ENCODE assay signal across 8 cellular contexts in genomic region chr15:41417418-41417811, GRCh38. TPM values are rescaled to one million over a fixed set of nuclear protein-coding genes. Genes with fewer than 3 reads are reported as not detected.
DNase-seq lines count a peak whose midpoint lies in the region; ATAC-seq and TF ChIP-seq lines count a peak whose summit lies in the region.

No MANE protein-coding gene starts in this region.

- peak overlapping the region; percentile 92 to 98 (median 96) for H3K4me3 ChIP-seq in right lobe of liver

- no peaks in the 10 kb centered on the region for H3K9me3 Mint-ChIP-seq in central memory CD8-positive, alpha-beta T cell
- H3K9me3 Mint-ChIP-seq in stimulated activated naive CD8-positive, alpha-beta T cell treated with anti-CD3 and anti-CD28 coated beads, Interleukin-15, amount 100 ng/mL, for 72 hours, result no peaks in the 10 kb centered on the region

- H3K9me3 ChIP-seq in right lobe of liver, result no peaks in the 10 kb centered on the region

- no peak for TF ChIP-seq POLR2A in right lobe of liver (IDR thresholded peaks at IDR 0.05)

- no peaks in the 10 kb centered on the region for H3K27me3 ChIP-seq in right lobe of liver

- no peak for TF ChIP-seq CTCF in right lobe of liver (IDR thresholded peaks at IDR 0.05)

- no peaks in the 10 kb centered on the region for H3K36me3 ChIP-seq in right lobe of liver

- intact Hi-C loops in right lobe of liver (cut with DNase I), result no loop called here

- peaks cover 40% of the 10 kb centered on the region for H3K4me1 Mint-ChIP-seq in central memory CD8-positive, alpha-beta T cell
- peaks cover 41% of the 10 kb centered on the region for H3K4me1 Mint-ChIP-seq in stimulated activated naive CD8-positive, alpha-beta T cell treated with anti-CD3 and anti-CD28 coated beads, Interleukin-15, amount 100 ng/mL, for 72 hours

- peak; percentile 45 to 53 for ATAC-seq in activated CD4-positive, CD25-positive, alpha-beta regulatory T cell treated with anti-CD3 and anti-CD28 coated beads, Interleukin-2, amount 50 U/mL, for 24 hours
- ATAC-seq in HG02759 (IDR thresholded peaks at IDR 0.05; ENCODE audit: unreplicated experiment) (peak; percentile 46), right lobe of liver (peak; percentile 37 to 56 (median 51))
- peak; percentile 45 for ATAC-seq in central memory CD8-positive, alpha-beta T cell (replicated peaks; ENCODE audit: extremely low read depth, poor library complexity, severe bottlenecking)
- ATAC-seq in stimulated activated naive CD8-positive, alpha-beta T cell treated with anti-CD3 and anti-CD28 coated beads, Interleukin-15, amount 100 ng/mL, for 72 hours, result peak; percentile 61

- peaks cover 13% of the 10 kb centered on the region for H3K36me3 Mint-ChIP-seq in central memory CD8-positive, alpha-beta T cell (ENCODE audit: insufficient read depth)

- no peaks in the 10 kb centered on the region for H3K27me3 Mint-ChIP-seq in central memory CD8-positive, alpha-beta T cell
- no peaks in the 10 kb centered on the region for H3K27me3 Mint-ChIP-seq in stimulated activated naive CD8-positive, alpha-beta T cell treated with anti-CD3 and anti-CD28 coated beads, Interleukin-15, amount 100 ng/mL, for 72 hours

- H3K27ac Mint-ChIP-seq in central memory CD8-positive, alpha-beta T cell (ENCODE audit: low read depth), result peak overlapping the region; percentile 94
- H3K27ac Mint-ChIP-seq in stimulated activated naive CD8-positive, alpha-beta T cell treated with anti-CD3 and anti-CD28 coated beads, Interleukin-15, amount 100 ng/mL, for 72 hours, result peak overlapping the region; percentile 94 to 98

- H3K4me1 ChIP-seq in right lobe of liver, result peaks cover 0 to 15% (median 5%) of the 10 kb centered on the region in 4 donors

- peak overlapping the region; percentile 91 for H3K4me3 Mint-ChIP-seq in central memory CD8-positive, alpha-beta T cell
- peak overlapping the region; percentile 94 to 98 for H3K4me3 Mint-ChIP-seq in stimulated activated naive CD8-positive, alpha-beta T cell treated with anti-CD3 and anti-CD28 coated beads, Interleukin-15, amount 100 ng/mL, for 72 hours

- no peak for DNase-seq in activated CD4-positive, CD25-positive, alpha-beta regulatory T cell (lab: John Stamatoyannopoulos, UW)
- DNase-seq in OCI-M1 (lab: John Stamatoyannopoulos, UW) (peak; percentile 69), right lobe of liver (peak; percentile 48 to 66 (median 57)), inferior parietal cortex (ENCODE audit: extremely low spot score) (no peak)
- DNase-seq in central memory CD8-positive, alpha-beta T cell (ENCODE audit: low spot score in 2 of 2), result no peak
- DNase-seq in stimulated activated naive CD8-positive, alpha-beta T cell treated with anti-CD3 and anti-CD28 coated beads, Interleukin-15, amount 100 ng/mL, for 72 hours, result no peak

- peak overlapping the region; percentile 2 to 74 (median 47) for H3K27ac ChIP-seq in right lobe of liver

- WGBS in right lobe of liver (ENCODE audit: insufficient coverage, low coverage, low lambda C conversion rate, missing lambda C conversion rate), result 0% methylated on average over 19 of the region's 32 CpGs

RNA-seq across cellular contexts. Expression of gene RTF1, which starts 0.5 kb away (rescaled TPM):
- 10 to 100 TPM; 10.5 to 21.5 (median 14.2) TPM for total RNA-seq in right lobe of liver

RNA-seq across cellular contexts. Expression of gene NDUFAF1, which starts 15.1 kb away (rescaled TPM):
- total RNA-seq in right lobe of liver, result 10 to 100 TPM; 19.3 to 26.0 (median 22.1) TPM

Comparison
In these comparisons a context has a peak if more than half of its experiments do, and no peak if none do; other contexts are left out.
1. DNase-seq: peak in OCI-M1 (single experiment) and right lobe of liver (3 of 3); none in activated CD4-positive, CD25-positive, alpha-beta regulatory T cell (0 of 4), central memory CD8-positive, alpha-beta T cell (0 of 2), stimulated activated naive CD8-positive, alpha-beta T cell treated with anti-CD3 and anti-CD28 coated beads, Interleukin-15, amount 100 ng/mL, for 72 hours (0 of 2) and inferior parietal cortex (single experiment).
2. Peak in every context shown above with its lines, with median percentiles within 50 percentile points of each other: ATAC-seq.